In genomic region chr1:214549604-214550338, GRCh38 we compare ENCODE assay signal across 8 cellular contexts. TPM values are rescaled to one million over a fixed set of nuclear protein-coding genes. Genes with fewer than 3 reads are reported as not detected.
DNase-seq lines count a peak whose midpoint lies in the region; ATAC-seq lines count a peak whose summit lies in the region.

No MANE protein-coding gene starts in this region.

- no peaks in the 10 kb centered on the region for H3K9me3 Mint-ChIP-seq in T-helper 2 cell treated with Interferon-gamma antibody and Interleukin-4, amounts not matched to agents 5 μg/mL and 100 μg/mL, for 36 hours
- H3K9me3 Mint-ChIP-seq in T-cell = no peaks in the 10 kb centered on the region

- DNase-seq in T-helper 2 cell treated with Interferon-gamma antibody and Interleukin-4, amounts not matched to agents 5 μg/mL and 100 μg/mL, for 36 hours (ENCODE audit: low spot score) = no peak
- DNase-seq in T-helper 2 cell (no peak), T-cell (no peak), right cardiac atrium (no peak), NK-92 (lab: John Stamatoyannopoulos, UW; ENCODE audit: unreplicated experiment) (no peak)
- no peak for DNase-seq in effector CD8-positive, alpha-beta T cell (lab: John Stamatoyannopoulos, UW)

- CTCF ChIA-PET in T-cell (lab: Charles Lee) = no interaction called here

- H3K36me3 ChIP-seq in subcutaneous abdominal adipose tissue (ENCODE audit: control insufficient read depth in 5 of 5, insufficient read depth in 5 of 5, low read length in 5 of 5) = no peaks in the 10 kb centered on the region

- H3K9ac ChIP-seq in subcutaneous abdominal adipose tissue (ENCODE audit: low read length in 5 of 5) = peak overlapping the region; percentile 29 to 93 (median 87)

- no peaks in the 10 kb centered on the region for H3K36me3 Mint-ChIP-seq in T-helper 2 cell treated with Interferon-gamma antibody and Interleukin-4, amounts not matched to agents 5 μg/mL and 100 μg/mL, for 36 hours (ENCODE audit: low read depth)
- no peaks in the 10 kb centered on the region for H3K36me3 Mint-ChIP-seq in T-cell

- H3K4me3 ChIP-seq in right cardiac atrium (ENCODE audit: low read length) (peak overlapping the region; percentile 89), subcutaneous abdominal adipose tissue (ENCODE audit: low read depth in 1 of 5, low read length in 5 of 5) (peak overlapping the region; percentile 68 to 90 (median 88))

- H3K27ac Mint-ChIP-seq in T-helper 2 cell treated with Interferon-gamma antibody and Interleukin-4, amounts not matched to agents 5 μg/mL and 100 μg/mL, for 36 hours = peak overlapping the region; percentile 0
- peak overlapping the region in 1 of 2 donors; percentile 45 for H3K27ac Mint-ChIP-seq in T-cell

- peaks cover 3% of the 10 kb centered on the region for H3K27me3 Mint-ChIP-seq in T-helper 2 cell treated with Interferon-gamma antibody and Interleukin-4, amounts not matched to agents 5 μg/mL and 100 μg/mL, for 36 hours (ENCODE audit: low read depth)
- peaks cover 47 to 55% of the 10 kb centered on the region in 2 donors for H3K27me3 Mint-ChIP-seq in T-cell

- POLR2A ChIA-PET in T-cell (lab: Charles Lee) = no interaction called here

- H3K27ac ChIP-seq in right cardiac atrium (ENCODE audit: low read length) (peak overlapping the region; percentile 38), subcutaneous abdominal adipose tissue (ENCODE audit: low read depth, low read length) (peak overlapping the region; percentile 99)

- peak overlapping the region; percentile 91 for H3K4me3 Mint-ChIP-seq in T-helper 2 cell treated with Interferon-gamma antibody and Interleukin-4, amounts not matched to agents 5 μg/mL and 100 μg/mL, for 36 hours
- peak overlapping the region in 2 of 3 donors; percentile 29 to 75 for H3K4me3 Mint-ChIP-seq in T-cell

- intact Hi-C loops in right cardiac atrium (cut with DNase I) = loop anchor here in 1 of 4 donors (10.0 kb wide), 1 partner anchor 145 kb away; no protein-coding TSS in a partner anchor

- no peaks in the 10 kb centered on the region for H3K27me3 ChIP-seq in right cardiac atrium (ENCODE audit: control insufficient read depth, insufficient read depth)
- H3K27me3 ChIP-seq in subcutaneous abdominal adipose tissue (ENCODE audit: control insufficient read depth in 5 of 5, insufficient read depth in 4 of 5, low read length in 5 of 5) = no peaks in the 10 kb centered on the region

- H3K4me1 Mint-ChIP-seq in T-helper 2 cell treated with Interferon-gamma antibody and Interleukin-4, amounts not matched to agents 5 μg/mL and 100 μg/mL, for 36 hours (ENCODE audit: low read depth) = peaks cover 56% of the 10 kb centered on the region
- peaks cover 0 to 15% (median 10%) of the 10 kb centered on the region in 3 donors for H3K4me1 Mint-ChIP-seq in T-cell

- ATAC-seq in T-cell (replicated peaks in 1 of 4) (no peak), right cardiac atrium (no peak), HG03521 (IDR thresholded peaks at IDR 0.05; ENCODE audit: unreplicated experiment) (no peak)

- 62% methylated on average over 10 of the region's 10 CpGs for WGBS in right cardiac atrium

- H3K9me3 ChIP-seq in right cardiac atrium (ENCODE audit: control insufficient read depth, low read length) (no peaks in the 10 kb centered on the region), subcutaneous abdominal adipose tissue (ENCODE audit: control insufficient read depth in 5 of 5, low read length in 5 of 5) (no peaks in the 10 kb centered on the region)

- H3K4me1 ChIP-seq in right cardiac atrium (ENCODE audit: control insufficient read depth, insufficient read depth, low read length) = peaks cover 12% of the 10 kb centered on the region
- peaks cover 11 to 66% (median 43%) of the 10 kb centered on the region in 5 donors for H3K4me1 ChIP-seq in subcutaneous abdominal adipose tissue (ENCODE audit: control insufficient read depth in 5 of 5, insufficient read depth in 5 of 5, low read length in 5 of 5)

RNA-seq across cellular contexts. Expression of gene PTPN14, which starts 1.6 kb away (rescaled TPM):
- total RNA-seq in T-cell (under 1 TPM; 0.02 to 0.36 (median 0.29) TPM), right cardiac atrium (10 to 100 TPM; 15.7 to 35.1 (median 18.9) TPM)
- 4.7 TPM for polyA plus RNA-seq in right cardiac atrium

RNA-seq across cellular contexts. Expression of gene CENPF, which starts 53.2 kb away (rescaled TPM):
- total RNA-seq in T-cell (1 to 10 TPM; 3.1 to 6.7 (median 4.1) TPM), right cardiac atrium (1 to 10 TPM in 2 of 4 donors, under 1 TPM in 2; 0.37 to 2.3 (median 1.1) TPM)
- 0.29 TPM for polyA plus RNA-seq in right cardiac atrium

Comparison
In these comparisons a context has a peak if more than half of its experiments do, and no peak if none do; other contexts are left out.
1. RNA of gene PTPN14, which starts 1.6 kb away (total RNA-seq): 15.7 to 35.1 TPM in right cardiac atrium; 0.02 to 0.36 TPM in T-cell; every median in the first group is over 10 times any median in the second.